Comparison of ENCODE assay signal across 8 cellular contexts in the genomic region with DNA sequence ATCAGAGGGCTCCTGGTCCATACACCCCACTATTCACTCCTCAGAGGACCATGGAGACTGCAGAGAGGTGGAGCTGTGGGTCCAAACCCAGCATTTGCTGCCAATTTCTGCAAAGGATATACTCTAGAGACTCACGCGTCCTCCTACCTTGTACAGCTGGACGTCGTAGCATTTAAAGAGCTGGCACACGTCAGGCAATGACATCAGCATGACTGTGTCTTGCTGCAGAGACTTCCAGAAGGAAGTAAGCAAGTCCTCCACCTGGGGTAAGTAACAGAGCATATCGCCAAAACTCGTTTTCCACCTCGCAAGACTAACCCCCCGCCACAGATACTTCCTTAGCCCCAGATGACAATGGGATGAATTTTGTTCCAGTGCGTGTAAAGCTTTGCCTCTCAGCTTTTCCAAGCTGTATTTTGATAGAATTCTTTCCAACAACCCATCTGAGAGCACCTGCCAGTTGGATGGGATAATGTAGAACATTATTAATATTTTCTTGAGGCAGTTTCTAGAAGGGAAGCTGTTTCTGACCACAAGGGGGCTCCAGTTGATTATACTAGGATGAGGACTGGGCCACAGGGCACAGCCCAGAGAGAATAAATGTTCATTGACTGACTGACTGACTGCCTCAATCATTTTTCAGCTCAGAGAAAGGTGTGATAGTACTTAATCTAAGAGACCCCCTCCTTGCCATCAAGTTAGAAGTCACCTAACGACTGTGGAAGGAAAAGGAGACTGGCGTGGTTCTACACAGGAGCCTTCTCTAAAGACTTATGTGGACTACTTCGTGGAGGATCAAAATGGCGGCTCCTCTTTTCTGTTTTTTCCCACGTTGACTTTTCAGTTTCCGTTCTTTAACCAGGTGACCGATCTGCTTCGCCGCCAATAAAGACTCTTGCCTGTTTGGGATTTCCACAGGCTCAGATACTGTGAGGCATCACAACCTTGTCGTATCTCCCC. TPM values are rescaled to one million over a fixed set of nuclear protein-coding genes. Genes with fewer than 3 reads are reported as not detected.
A peak's percentile ranks its signal among the peaks of the same experiment; 100 is the strongest.
DNase-seq lines count a peak whose midpoint lies in the region; ATAC-seq and TF ChIP-seq lines count a peak whose summit lies in the region.

No MANE protein-coding gene starts in this region.

- H3K4me1 ChIP-seq in BE2C = no peaks in the 10 kb centered on the region
- no peaks in the 10 kb centered on the region for H3K4me1 ChIP-seq in HAP-1
- H3K4me1 ChIP-seq in OCI-LY7 (ENCODE audit: insufficient read depth, low read length, poor library complexity, severe bottlenecking) = no peaks in the 10 kb centered on the region

- H4K20me1 ChIP-seq in OCI-LY7 (ENCODE audit: insufficient read depth, low read length) = no peaks in the 10 kb centered on the region

- H3K4me3 Mint-ChIP-seq in activated T-cell treated with anti-CD3 and anti-CD28 coated beads, Interleukin-2, amount 50 U/mL, for 4 hours = no peak overlapping the region
- no peak overlapping the region for H3K4me3 Mint-ChIP-seq in osteocyte (ENCODE audit: unreplicated experiment)

- no peaks in the 10 kb centered on the region for H3K9me3 ChIP-seq in BE2C
- no peaks in the 10 kb centered on the region for H3K9me3 ChIP-seq in HAP-1
- H3K9me3 ChIP-seq in OCI-LY7 (ENCODE audit: low read length) = no peaks in the 10 kb centered on the region

- no peak overlapping the region for H3K27ac Mint-ChIP-seq in osteocyte (ENCODE audit: unreplicated experiment)

- H3K27ac ChIP-seq in OCI-LY7 (ENCODE audit: low read depth, low read length, poor library complexity, severe bottlenecking) = no peak overlapping the region

- TF ChIP-seq CTCF in BE2C (IDR thresholded peaks at IDR 0.05; ENCODE audit: low read depth, low read length) (peak; percentile 70), OCI-LY7 (conservative IDR thresholded peaks at IDR 0.05; ENCODE audit: low read length) (peak; percentile 89), fibroblast of the aortic adventitia (IDR thresholded peaks at IDR 0.05; ENCODE audit: insufficient read depth, low read length) (peak; percentile 80), osteocyte (IDR thresholded peaks at IDR 0.05) (peak; percentile 85)

- in situ Hi-C loops in HAP-1 (cut with MboI; ENCODE audit: low sequenced_read_pairs) = loop anchor here (10.0 kb wide), 1 partner anchor 416 kb away; no protein-coding TSS in a partner anchor

- peaks cover 4% of the 10 kb centered on the region for H3K9me3 Mint-ChIP-seq in activated T-cell treated with anti-CD3 and anti-CD28 coated beads, Interleukin-2, amount 50 U/mL, for 4 hours
- H3K9me3 Mint-ChIP-seq in osteocyte (ENCODE audit: unreplicated experiment) = peaks cover 8% of the 10 kb centered on the region

- H3K36me3 Mint-ChIP-seq in activated T-cell treated with anti-CD3 and anti-CD28 coated beads, Interleukin-2, amount 50 U/mL, for 4 hours (ENCODE audit: insufficient read depth) = no peaks in the 10 kb centered on the region
- H3K36me3 Mint-ChIP-seq in osteocyte (ENCODE audit: unreplicated experiment) = no peaks in the 10 kb centered on the region

- H3K27me3 ChIP-seq in BE2C = no peaks in the 10 kb centered on the region
- H3K27me3 ChIP-seq in HAP-1 (ENCODE audit: low read depth) = peaks cover 2% of the 10 kb centered on the region; the same call in 1 of the 2 replicates

- no peak overlapping the region for H2AFZ ChIP-seq in OCI-LY7 (ENCODE audit: low read length)

- no peaks in the 10 kb centered on the region for H3K9me2 ChIP-seq in OCI-LY7 (ENCODE audit: insufficient read depth, low read length)

- H3K27me3 Mint-ChIP-seq in activated T-cell treated with anti-CD3 and anti-CD28 coated beads, Interleukin-2, amount 50 U/mL, for 4 hours (ENCODE audit: low read depth) = no peaks in the 10 kb centered on the region
- peaks cover 19% of the 10 kb centered on the region for H3K27me3 Mint-ChIP-seq in osteocyte (ENCODE audit: unreplicated experiment)

- H3K36me3 ChIP-seq in BE2C (no peaks in the 10 kb centered on the region), HAP-1 (replicated peaks) (no peaks in the 10 kb centered on the region), OCI-LY7 (ENCODE audit: insufficient read depth, low read length) (no peaks in the 10 kb centered on the region)

- H3K4me3 ChIP-seq in BE2C (ENCODE audit: low read depth, low read length) (no peak overlapping the region), HAP-1 (no peak overlapping the region), OCI-LY7 (ENCODE audit: low read depth, low read length, poor library complexity, severe bottlenecking) (no peak overlapping the region), fibroblast of the aortic adventitia (ENCODE audit: low read depth, low read length) (no peak overlapping the region)

- no peaks in the 10 kb centered on the region for H3K79me2 ChIP-seq in OCI-LY7 (ENCODE audit: insufficient read depth, low read depth, low read length)

- ATAC-seq in activated T-cell treated with anti-CD3 and anti-CD28 coated beads, Interleukin-2, amount 50 U/mL, for 4 hours = peak; percentile 69 to 74
- no peak for ATAC-seq in GM21786 (IDR thresholded peaks at IDR 0.05; ENCODE audit: unreplicated experiment)

- peak; percentile 57 for DNase-seq in BE2C
- DNase-seq in HAP-1 (ENCODE audit: low spot score in 2 of 2) = peak; percentile 41 to 74
- DNase-seq in OCI-LY7 (ENCODE audit: low spot score) = peak; percentile 67
- peak; percentile 55 for DNase-seq in activated T-cell treated with anti-CD3 and anti-CD28 coated beads, Interleukin-2, amount 50 U/mL, for 4 hours
- DNase-seq in fibroblast of the aortic adventitia (ENCODE audit: low read depth) = peak; percentile 87
- DNase-seq in osteocyte (ENCODE audit: extremely low spot score, unreplicated experiment) = peak; percentile 80
- DNase-seq in ureter (ENCODE audit: low spot score) = peak; percentile 59

- CTCF ChIA-PET in OCI-LY7 (lab: Charles Lee; ENCODE audit: unreplicated experiment) = no interaction called here

- H3K4me1 Mint-ChIP-seq in activated T-cell treated with anti-CD3 and anti-CD28 coated beads, Interleukin-2, amount 50 U/mL, for 4 hours (ENCODE audit: low read depth) = no peaks in the 10 kb centered on the region
- H3K4me1 Mint-ChIP-seq in osteocyte (ENCODE audit: unreplicated experiment) = no peaks in the 10 kb centered on the region

- H3K4me2 ChIP-seq in OCI-LY7 (ENCODE audit: low read length) = no peak overlapping the region

- intact Hi-C loops in OCI-LY7 (cut with micrococcal nuclease; ENCODE audit: unreplicated experiment) = loop anchor here (1.0 to 2.0 kb wide), 3 partner anchors 412 to 821 kb away; no protein-coding TSS in a partner anchor

- POLR2A ChIA-PET in OCI-LY7 (lab: Charles Lee) = no interaction called here

- BruUV-seq in OCI-LY7 (replicated peaks; lab: Mats Ljungman, UMichigan) = no TSS peak

RNA-seq across cellular contexts. Expression of gene CREG2, which starts 31.7 kb away (rescaled TPM):
- not detected for polyA plus RNA-seq in BE2C (2012; ENCODE audit: insufficient read depth, insufficient read length, low read depth)
- total RNA-seq in OCI-LY7 (2014; rRNA removed; shearing (Covaris generic)) = not detected in 2 replicates
- total RNA-seq in OCI-LY7 (2022) = not detected in 2 replicates
- not detected for total RNA-seq in activated T-cell treated with anti-CD3 and anti-CD28 coated beads, Interleukin-2, amount 50 U/mL, for 4 hours
- total RNA-seq in fibroblast of the aortic adventitia (ENCODE audit: low replicate concordance) = 0.25 and 1.5 TPM in 2 replicates
- total RNA-seq in osteocyte = not detected in 2 replicates
- total RNA-seq in ureter = 1.8 TPM

RNA-seq across cellular contexts. Expression of gene RFX8, which starts 55.9 kb away (rescaled TPM):
- not detected for polyA plus RNA-seq in BE2C (2012; ENCODE audit: insufficient read depth, insufficient read length, low read depth)
- total RNA-seq in OCI-LY7 (2014; rRNA removed; shearing (Covaris generic)) = not detected in 2 replicates
- total RNA-seq in OCI-LY7 (2022) = not detected in 2 replicates
- not detected for total RNA-seq in activated T-cell treated with anti-CD3 and anti-CD28 coated beads, Interleukin-2, amount 50 U/mL, for 4 hours
- total RNA-seq in fibroblast of the aortic adventitia (ENCODE audit: low replicate concordance) = 5.3 and 24.1 TPM in 2 replicates
- total RNA-seq in osteocyte = not detected in 2 replicates
- total RNA-seq in ureter = not detected
